8 cellular contexts compared by ENCODE assay signal in genomic region chr20:33933469-33933909, GRCh38.
DNase-seq lines count a peak whose midpoint lies in the region; ATAC-seq, FAIRE-seq and TF ChIP-seq lines count a peak whose summit lies in the region.

No MANE protein-coding gene starts in this region.

- TF ChIP-seq POLR2A in H54 (IDR thresholded peaks at IDR 0.05; ENCODE audit: low read depth, low read length) = no peak

- H3K4me3 Mint-ChIP-seq in osteocyte (ENCODE audit: unreplicated experiment) = no peak overlapping the region

- no peaks in the 10 kb centered on the region for H3K36me3 ChIP-seq in upper lobe of right lung

- H3K9me3 Mint-ChIP-seq in osteocyte (ENCODE audit: unreplicated experiment) = no peaks in the 10 kb centered on the region

- TF ChIP-seq CTCF in osteocyte (IDR thresholded peaks at IDR 0.05) = peak; percentile 40
- TF ChIP-seq CTCF in upper lobe of right lung (IDR thresholded peaks at IDR 0.05) = peak; percentile 52

- peaks cover 4% of the 10 kb centered on the region for H3K4me1 ChIP-seq in upper lobe of right lung

- H3K36me3 Mint-ChIP-seq in osteocyte (ENCODE audit: unreplicated experiment) = no peaks in the 10 kb centered on the region

- DNase-seq in AG08396 (ENCODE audit: low spot score) (peak; percentile 67), H54 (ENCODE audit: insufficient read length, low spot score) (peak; percentile 53), OCI-M1 (lab: John Stamatoyannopoulos, UW) (peak; percentile 91), frontal cortex (ENCODE audit: low spot score in 2 of 2) (peak; percentile 40 to 58), osteocyte (ENCODE audit: extremely low spot score, unreplicated experiment) (no peak), upper lobe of right lung (peak; percentile 70)
- DNase-seq in activated T-helper 9 cell treated with anti-CD3 and anti-CD28 coated beads, Interleukin-2, amount 50 U/mL, for 16 hours (ENCODE audit: low read depth) = peak; percentile 10

- no peak overlapping the region for H3K27ac Mint-ChIP-seq in osteocyte (ENCODE audit: unreplicated experiment)

- intact Hi-C loops in upper lobe of right lung (cut with DNase I) = loop anchor here (10.0 kb wide), 1 partner anchor 141 kb away; no protein-coding TSS in a partner anchor

- H3K9me3 ChIP-seq in upper lobe of right lung = no peaks in the 10 kb centered on the region

- peak overlapping the region; percentile 17 for H3K27ac ChIP-seq in upper lobe of right lung

- H3K4me1 Mint-ChIP-seq in osteocyte (ENCODE audit: unreplicated experiment) = no peaks in the 10 kb centered on the region

- FAIRE-seq in H54 (lab: Jason Lieb, UNC) (no peak), frontal cortex (lab: Jason Lieb, UNC) (no peak)

- no peaks in the 10 kb centered on the region for H3K27me3 ChIP-seq in upper lobe of right lung

- peaks cover 8% of the 10 kb centered on the region for H3K27me3 Mint-ChIP-seq in osteocyte (ENCODE audit: unreplicated experiment)

- H3K4me3 ChIP-seq in upper lobe of right lung = no peak overlapping the region

- ATAC-seq in upper lobe of right lung = peak; percentile 93
- no peak for ATAC-seq in HG02970 (IDR thresholded peaks at IDR 0.05; ENCODE audit: low FRiP score, unreplicated experiment)
